Comparison of ENCODE assay signal across 23 cellular contexts in genomic region chr5:73967347-73967746, GRCh38.
DNase-seq lines count a peak whose midpoint lies in the region; TF ChIP-seq lines count a peak whose summit lies in the region.
"Had no signal": no experiment of that assay in that cellular context is flagged by ENCODE, and none has a peak within 500 bp of the region (broad histone marks: within the 10 kb centered on the region; RNA-seq: fewer than 3 reads in every experiment).

No MANE protein-coding gene starts in this region.

- H3K27me3 ChIP-seq in breast epithelium (no peaks in the 10 kb centered on the region), testis (no peaks in the 10 kb centered on the region), sigmoid colon (no peaks in the 10 kb centered on the region)

- CTCF ChIA-PET in MCF 10A (lab: Yijun Ruan, JAX), result no interaction called here

- BruUV-seq in MCF 10A (replicated peaks; lab: Mats Ljungman, UMichigan), result no TSS peak

- H3K27ac ChIP-seq in breast epithelium (peak overlapping the region; percentile 8 to 10), testis (no peak overlapping the region), sigmoid colon (no peak overlapping the region)
- H3K27ac ChIP-seq: 22Rv1, RWPE1 had no signal

- 91% methylated on average over 3 of the region's 3 CpGs for WGBS in testis, 2 donors
- 80 to 86% methylated on average over 3 of the region's 3 CpGs for WGBS in sigmoid colon, 2 donors

- no peak overlapping the region for H3K27ac Mint-ChIP-seq in MCF 10A (ENCODE audit: low read depth, unreplicated experiment)
- H3K27ac Mint-ChIP-seq in brain, result peak overlapping the region in 3 of 5 experiments; percentile 39 to 60 (median 42)
- H3K27ac Mint-ChIP-seq: CD8-positive, alpha-beta memory T cell; T-cell had no signal

- H3K9me3 Mint-ChIP-seq in MCF 10A (ENCODE audit: unreplicated experiment) (no peaks in the 10 kb centered on the region), brain (peaks cover 0 to 2% (median 0%) of the 10 kb centered on the region in 5 experiments)
- H3K9me3 Mint-ChIP-seq: T-cell had no signal

- POLR2A ChIA-PET in MCF 10A (lab: Yijun Ruan, JAX), result no interaction called here

- H3K36me3 Mint-ChIP-seq in MCF 10A (ENCODE audit: insufficient read depth, unreplicated experiment), result no peaks in the 10 kb centered on the region
- H3K36me3 Mint-ChIP-seq in brain, result no peaks in the 10 kb centered on the region
- H3K36me3 Mint-ChIP-seq: CD8-positive, alpha-beta memory T cell; T-cell had no signal

- H3K4me1 ChIP-seq in breast epithelium (peaks cover 3 to 4% of the 10 kb centered on the region in 2 donors), testis (peaks cover 3% of the 10 kb centered on the region), sigmoid colon (peaks cover 0 to 7% (median 3%) of the 10 kb centered on the region in 4 donors)

- no peak for TF ChIP-seq CTCF in breast epithelium (IDR thresholded peaks at IDR 0.05)
- no peak for TF ChIP-seq CTCF in MCF 10A (IDR thresholded peaks at IDR 0.05; ENCODE audit: unreplicated experiment)
- TF ChIP-seq CTCF in brain (conservative IDR thresholded peaks at IDR 0.05), result no peak
- no peak for TF ChIP-seq CTCF in testis (IDR thresholded peaks at IDR 0.05)
- TF ChIP-seq CTCF in sigmoid colon (IDR thresholded peaks at IDR 0.05), result no peak

- H3K4me3 ChIP-seq in breast epithelium (no peak overlapping the region), testis (no peak overlapping the region), sigmoid colon (no peak overlapping the region)
- H3K4me3 ChIP-seq: GM12878, K562 had no signal

- intact Hi-C loops in breast epithelium (cut with DNase I; ENCODE audit: low total_unique reads) (no loop called here), MCF 10A (cut with micrococcal nuclease) (no loop called here), testis (cut with DNase I; ENCODE audit: low total_unique reads) (no loop called here), sigmoid colon (cut with DNase I) (no loop called here)

- H3K4me3 Mint-ChIP-seq in MCF 10A (ENCODE audit: unreplicated experiment) (no peak overlapping the region), brain (no peak overlapping the region)
- H3K4me3 Mint-ChIP-seq: CD8-positive, alpha-beta memory T cell; T-cell had no signal

- H3K27me3 Mint-ChIP-seq in MCF 10A (ENCODE audit: insufficient read depth, unreplicated experiment) (no peaks in the 10 kb centered on the region), brain (no peaks in the 10 kb centered on the region)

- DNase-seq in breast epithelium (ENCODE audit: low spot score in 2 of 2), result no peak
- DNase-seq in MCF 10A (ENCODE audit: unreplicated experiment), result no peak
- peak; percentile 62 for DNase-seq in foreskin melanocyte
- DNase-seq in NCI-H82 (lab: John Stamatoyannopoulos, UW), result no peak
- DNase-seq in testis, result no peak
- no peak for DNase-seq in NCI-H1092 treated with DMSO at 0.1 percent for 48 hours (lab: John Stamatoyannopoulos, UW)
- no peak for DNase-seq in sigmoid colon
- DNase-seq: C1 segment of cervical spinal cord; CD8-positive, alpha-beta memory T cell; DMS53; MM.1S; NCI-H1092; NCI-H1436 treated with DMSO at 0.1 percent for 48 hours; NCI-H2029; NCI-H2227 treated with DMSO at 0.1 percent for 48 hours; NCI-H510A; SIG-M5; T-cell had no signal

- TF ChIP-seq EP300 in sigmoid colon (IDR thresholded peaks at IDR 0.05), result no peak

- H3K4me1 Mint-ChIP-seq in MCF 10A (ENCODE audit: insufficient read depth, unreplicated experiment), result peaks cover 21% of the 10 kb centered on the region
- H3K4me1 Mint-ChIP-seq in brain, result peaks cover 70% of the 10 kb centered on the region
- H3K4me1 Mint-ChIP-seq: CD8-positive, alpha-beta memory T cell; T-cell had no signal

- H3K36me3 ChIP-seq in breast epithelium (no peaks in the 10 kb centered on the region), testis (ENCODE audit: low read depth, missing control alignments) (no peaks in the 10 kb centered on the region), sigmoid colon (no peaks in the 10 kb centered on the region)

- TF ChIP-seq POLR2A in breast epithelium (IDR thresholded peaks at IDR 0.05), result no peak
- no peak for TF ChIP-seq POLR2A in testis (IDR thresholded peaks at IDR 0.05)
- no peak for TF ChIP-seq POLR2A in sigmoid colon (IDR thresholded peaks at IDR 0.05)

- H3K9me3 ChIP-seq in breast epithelium (no peaks in the 10 kb centered on the region), testis (no peaks in the 10 kb centered on the region), sigmoid colon (no peaks in the 10 kb centered on the region)

Comparison
In these comparisons a context has a peak if more than half of its experiments do, and no peak if none do; other contexts are left out.
1. H3K27ac ChIP-seq: peak in breast epithelium (2 of 2); none in testis (0 of 2) and sigmoid colon (0 of 4).